Comparison of ENCODE assay signal across 8 cellular contexts in the genomic region with DNA sequence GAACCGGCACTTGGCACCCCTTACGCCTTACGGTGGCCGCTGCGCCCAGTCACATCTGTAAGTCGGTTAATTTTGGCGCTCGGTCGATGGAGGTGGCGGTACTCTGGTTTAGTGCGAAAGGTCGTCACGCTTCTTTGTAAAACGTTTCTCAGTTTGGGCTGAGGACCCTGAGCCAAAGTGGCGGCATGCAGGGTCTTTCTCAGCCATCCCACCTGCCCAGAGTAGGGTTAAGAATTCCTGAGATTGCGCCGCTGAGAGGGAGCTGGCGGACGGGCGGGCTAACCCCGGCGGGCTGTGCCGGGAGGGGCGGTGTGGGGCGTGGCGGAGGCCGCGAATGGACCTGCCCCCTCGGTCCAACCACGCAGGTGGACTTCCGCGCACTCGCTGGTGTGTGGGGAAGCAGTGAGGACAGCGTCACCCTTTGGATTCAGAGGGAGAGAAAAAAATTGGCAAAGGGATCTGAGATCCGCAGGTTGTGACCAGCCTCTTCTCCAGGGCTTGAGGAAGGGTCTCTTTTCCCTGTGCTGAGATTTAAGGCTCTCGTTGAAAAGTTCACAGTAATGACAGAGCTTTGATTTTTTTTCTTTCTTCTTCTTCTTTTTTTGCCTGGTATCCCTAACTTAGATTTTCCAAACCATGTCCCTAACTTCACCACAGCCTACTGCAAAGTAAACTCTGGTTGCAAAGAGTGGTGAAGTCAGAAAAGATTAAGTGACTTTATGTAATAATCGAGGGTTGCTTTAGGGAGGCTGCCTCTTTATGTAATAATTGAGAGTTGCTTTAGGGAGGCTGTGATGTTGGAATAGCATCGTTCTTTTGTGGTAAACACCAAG. TPM values are rescaled to one million over a fixed set of nuclear protein-coding genes. Genes with fewer than 3 reads are reported as not detected.
DNase-seq lines count a peak whose midpoint lies in the region; ATAC-seq and TF ChIP-seq lines count a peak whose summit lies in the region.

No MANE protein-coding gene starts in this region.

- WGBS in mammary epithelial cell (ENCODE audit: low coverage, missing lambda C conversion rate) = 1% methylated on average over 14 of the region's 38 CpGs

- BruUV-seq in mammary epithelial cell (replicated peaks; lab: Mats Ljungman, UMichigan) = TSS peak; percentile 62

- intact Hi-C loops in mammary epithelial cell (cut with micrococcal nuclease) = loop anchor here (2.0 kb wide), 2 partner anchors 258 to 330 kb away; partner anchors contain the start of genes PNN and SEC23A

- H3K27me3 ChIP-seq in ACC112 (ENCODE audit: insufficient read depth, low read length) (no peaks in the 10 kb centered on the region), mammary epithelial cell (ENCODE audit: insufficient read depth, low read length) (no peaks in the 10 kb centered on the region)

- peak overlapping the region; percentile 93 for H3K4me3 ChIP-seq in ACC112 (ENCODE audit: low read depth, low read length)
- peak overlapping the region; percentile 73 to 98 (median 79) for H3K4me3 ChIP-seq in mammary epithelial cell (replicated peaks in 1 of 3; ENCODE audit: insufficient read depth in 1 of 3, low read depth in 2 of 3, low read length in 3 of 3)
- peak overlapping the region; percentile 83 to 98 (median 93) for H3K4me3 ChIP-seq in skin epidermis

- no peaks in the 10 kb centered on the region for H3K9me3 ChIP-seq in mammary epithelial cell (replicated peaks; ENCODE audit: insufficient read depth, low read length)

- H3K79me2 ChIP-seq in ACC112 (ENCODE audit: control insufficient read depth, insufficient read depth, low read length, unreplicated experiment) = peaks cover 29% of the 10 kb centered on the region
- H3K79me2 ChIP-seq in mammary epithelial cell (ENCODE audit: insufficient read depth, low read length) = peaks cover 38% of the 10 kb centered on the region

- H4K20me1 ChIP-seq in mammary epithelial cell (ENCODE audit: insufficient read depth, low read length) = no peaks in the 10 kb centered on the region

- peak overlapping the region; percentile 86 for H3K27ac ChIP-seq in ACC112 (ENCODE audit: low read depth, low read length)
- H3K27ac ChIP-seq in mammary epithelial cell (ENCODE audit: insufficient read depth, low read depth, low read length) = peak overlapping the region; percentile 91
- H3K27ac ChIP-seq in skin epidermis = peak overlapping the region in 20 of 21 experiments; percentile 79 to 100 (median 100)

- CTCF ChIA-PET in mammary epithelial cell (lab: Charles Lee; ENCODE audit: low non-redundant PET) = no interaction called here

- TF ChIP-seq CTCF in mammary epithelial cell (conservative IDR thresholded peaks at IDR 0.05 in 1 of 2, IDR thresholded peaks at IDR 0.05 in 1 of 2; ENCODE audit: extremely low read depth in 1 of 2, insufficient read depth in 1 of 2, low read depth in 1 of 2, low read length in 2 of 2) = peak; percentile 7 to 38

- dilution Hi-C loops in mammary epithelial cell (cut with HindIII; ENCODE audit: low sequenced_read_pairs) = no loop called here

- H3K9ac ChIP-seq in mammary epithelial cell (ENCODE audit: insufficient read depth, low read length) = peak overlapping the region; percentile 91

- ATAC-seq in GM18511 (IDR thresholded peaks at IDR 0.05; ENCODE audit: unreplicated experiment) = peak; percentile 70
- peak; percentile 56 for ATAC-seq in HG02973 (IDR thresholded peaks at IDR 0.05; ENCODE audit: unreplicated experiment)

- peak; percentile 69 for DNase-seq in NCI-H1694 treated with DMSO at 0.1 percent for 48 hours (lab: John Stamatoyannopoulos, UW)
- DNase-seq in T-helper 22 cell (ENCODE audit: low read depth) = peak; percentile 74
- peak; percentile 90 for DNase-seq in mammary epithelial cell
- DNase-seq in iPS-NIHi11 (ENCODE audit: low spot score) = peak; percentile 86

- peak overlapping the region; percentile 93 for H2AFZ ChIP-seq in ACC112 (ENCODE audit: low read length, unreplicated experiment)
- H2AFZ ChIP-seq in mammary epithelial cell (ENCODE audit: low read depth, low read length) = peak overlapping the region; percentile 99

- H3K36me3 ChIP-seq in ACC112 (ENCODE audit: insufficient read depth, low read length) (no peaks in the 10 kb centered on the region), mammary epithelial cell (ENCODE audit: insufficient read depth, low read length) (no peaks in the 10 kb centered on the region)

- H3K4me1 ChIP-seq in ACC112 (ENCODE audit: control insufficient read depth, insufficient read depth, low read length, unreplicated experiment) (peaks cover 18% of the 10 kb centered on the region), mammary epithelial cell (ENCODE audit: insufficient read depth, low read length) (peaks cover 17% of the 10 kb centered on the region)

- in situ Hi-C loops in mammary epithelial cell (cut with MboI; ENCODE audit: low sequenced_read_pairs in 2 of 2) = no loop called here

- peak overlapping the region; percentile 97 for H3K4me2 ChIP-seq in mammary epithelial cell (ENCODE audit: insufficient read depth, low read depth, low read length)

RNA-seq across cellular contexts. Expression of gene FBXO33, which starts 0.6 kb away (rescaled TPM):
- 10 to 100 TPM in 1 of 2 donors, 1 to 10 TPM in 1; 6.0 to 13.2 TPM for total RNA-seq in mammary epithelial cell
- polyA plus RNA-seq in mammary epithelial cell = 6.3 TPM
- 3.9 TPM for polyA minus RNA-seq in mammary epithelial cell

Comparison
In these comparisons a context has a peak if more than half of its experiments do, and no peak if none do; other contexts are left out.
1. Peak in every context shown above with its lines: DNase-seq, ATAC-seq, H3K4me3 ChIP-seq and H3K27ac ChIP-seq.